10 cellular contexts compared by ENCODE assay signal in genomic region chr9:72278959-72279358, GRCh38.
DNase-seq lines count a peak whose midpoint lies in the region; ATAC-seq and TF ChIP-seq lines count a peak whose summit lies in the region.
"Had no signal": no experiment of that assay in that cellular context is flagged by ENCODE, and none has a peak within 500 bp of the region (broad histone marks: within the 10 kb centered on the region; RNA-seq: fewer than 3 reads in every experiment).

No MANE protein-coding gene starts in this region.

- no peak for TF ChIP-seq CTCF in GM20000 (IDR thresholded peaks at IDR 0.05; ENCODE audit: extremely low read depth, missing control alignments)

- DNase-seq in GM20000 (ENCODE audit: low spot score) = peak; percentile 17
- DNase-seq in HCEC 1CT = no peak
- DNase-seq in stimulated activated CD4-positive, alpha-beta T cell treated with anti-CD3 and anti-CD28 coated beads, Interleukin-2, amount 100 ng/mL, for 48 hours = no peak
- DNase-seq in midbrain (lab: John Stamatoyannopoulos, UW) = no peak
- DNase-seq in sciatic nerve (ENCODE audit: low spot score) = no peak
- DNase-seq: NCI-H2081 treated with DMSO at 0.1 percent for 48 hours, SK-N-SH had no signal

- ATAC-seq in GM18511 (IDR thresholded peaks at IDR 0.05; ENCODE audit: unreplicated experiment) (peak; percentile 76), HG02884 (IDR thresholded peaks at IDR 0.05; ENCODE audit: unreplicated experiment) (peak; percentile 40), HG03460 (IDR thresholded peaks at IDR 0.05; ENCODE audit: unreplicated experiment) (peak; percentile 74), sciatic nerve (no peak)

- intact Hi-C loops in sciatic nerve (cut with DNase I) = no loop called here
